10 cellular contexts compared by ENCODE assay signal in the genomic region with DNA sequence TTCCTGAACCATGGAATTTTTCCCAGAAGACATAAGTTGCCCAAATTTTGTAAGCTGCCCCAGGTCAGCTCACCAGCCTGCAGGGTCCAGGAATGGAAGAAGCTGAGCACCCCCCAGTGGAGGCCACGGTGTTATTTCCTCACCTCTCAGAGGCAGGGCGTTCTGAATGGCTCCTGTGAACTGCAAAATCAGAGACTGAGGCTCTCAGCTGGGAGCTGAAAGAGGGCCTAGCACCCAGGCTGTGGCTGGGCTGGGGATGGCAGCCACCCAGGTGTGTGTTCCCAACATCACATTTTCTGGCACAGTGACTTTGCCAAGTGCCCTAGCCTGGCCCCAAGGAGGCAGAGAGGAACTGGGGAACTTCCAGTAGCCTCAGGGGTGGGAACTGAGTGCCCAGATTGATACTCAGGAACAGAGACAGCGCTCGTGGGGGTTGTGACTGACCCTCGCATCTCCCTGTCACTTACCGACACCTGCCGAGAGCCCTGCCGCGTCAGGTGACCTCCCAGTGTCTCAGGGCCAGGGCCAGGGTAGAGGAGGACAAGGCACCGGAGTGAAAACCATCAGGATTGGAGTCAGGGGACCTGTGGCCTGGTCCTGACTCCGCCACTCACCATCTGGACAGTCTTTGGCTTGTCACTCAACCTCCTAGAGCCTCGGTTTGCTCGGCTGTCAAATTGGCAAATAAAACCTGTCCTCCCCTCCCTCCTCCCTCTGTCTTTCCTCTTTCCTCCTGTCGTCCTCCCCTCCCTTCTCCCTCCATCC. TPM values are rescaled to one million over a fixed set of nuclear protein-coding genes. Genes with fewer than 3 reads are reported as not detected.
DNase-seq lines count a peak whose midpoint lies in the region; ATAC-seq and TF ChIP-seq lines count a peak whose summit lies in the region.
"Had no signal": no experiment of that assay in that cellular context is flagged by ENCODE, and none has a peak within 500 bp of the region (broad histone marks: within the 10 kb centered on the region; RNA-seq: fewer than 3 reads in every experiment).

No MANE protein-coding gene starts in this region.

- H3K4me3 Mint-ChIP-seq in chondrocyte (ENCODE audit: unreplicated experiment): no peak overlapping the region

- peaks cover 2% of the 10 kb centered on the region for H3K36me3 Mint-ChIP-seq in chondrocyte (ENCODE audit: low read depth)

- H3K27me3 ChIP-seq in psoas muscle (ENCODE audit: insufficient read depth in 3 of 3, low read length in 2 of 3): peaks cover 0 to 3% (median 0%) of the 10 kb centered on the region in 3 donors

- H3K4me1 ChIP-seq in psoas muscle: peaks cover 34% of the 10 kb centered on the region

- no peaks in the 10 kb centered on the region for H3K9me3 Mint-ChIP-seq in chondrocyte (ENCODE audit: low read depth)

- TF ChIP-seq CTCF in NB4 (IDR thresholded peaks at IDR 0.05; ENCODE audit: low read depth, low read length) (peak; percentile 22), chondrocyte (IDR thresholded peaks at IDR 0.05) (peak; percentile 31), psoas muscle (IDR thresholded peaks at IDR 0.05) (peak; percentile 21)

- H3K9me3 ChIP-seq in psoas muscle: no peaks in the 10 kb centered on the region

- H3K27ac Mint-ChIP-seq in chondrocyte (ENCODE audit: unreplicated experiment): no peak overlapping the region

- H3K27ac ChIP-seq in psoas muscle: no peak overlapping the region

- no peaks in the 10 kb centered on the region for H3K36me3 ChIP-seq in psoas muscle (ENCODE audit: insufficient read depth in 1 of 2, low read depth in 1 of 2)

- peaks cover 12% of the 10 kb centered on the region for H3K4me1 Mint-ChIP-seq in chondrocyte (ENCODE audit: low read depth)

- H3K4me3 ChIP-seq in NB4 (ENCODE audit: low read depth, low read length) (no peak overlapping the region), psoas muscle (no peak overlapping the region)

- peak; percentile 37 to 58 (median 52) for ATAC-seq in psoas muscle
- ATAC-seq in HG03378 (IDR thresholded peaks at IDR 0.05; ENCODE audit: unreplicated experiment): no peak

- no peak for TF ChIP-seq POLR2A in NB4 (IDR thresholded peaks at IDR 0.05; ENCODE audit: extremely low read depth, insufficient read length)

- intact Hi-C loops in psoas muscle (cut with DNase I): loop anchor here in 1 of 2 donors (5.0 kb wide), 1 partner anchor 67 kb away; a partner anchor contains a TSS

- DNase-seq in NCI-H82 (lab: John Stamatoyannopoulos, UW): peak; percentile 44
- no peak for DNase-seq in NCI-H82 treated with DMSO at 0.1 percent for 48 hours (lab: John Stamatoyannopoulos, UW; ENCODE audit: unreplicated experiment)
- DNase-seq in NB4 (ENCODE audit: low read depth): peak; percentile 36
- no peak for DNase-seq in chondrocyte (ENCODE audit: low spot score)
- DNase-seq in psoas muscle: peak in 1 of 2 donors; percentile 72
- no peak for DNase-seq in GM03348 (ENCODE audit: low spot score)
- DNase-seq in stimulated activated CD4-positive, alpha-beta T cell treated with anti-CD3 and anti-CD28 coated beads, Interleukin-4, amount 100 ng/mL, for 1 hour: no peak
- DNase-seq: NCI-H345 had no signal

- WGBS in psoas muscle, 3 donors: 23 to 38% (median 29%) methylated on average over 14 of the region's 14 CpGs

- H3K27me3 Mint-ChIP-seq in chondrocyte (ENCODE audit: low read depth): peaks cover 11% of the 10 kb centered on the region

RNA-seq across cellular contexts. Expression of a gene that starts 11.3 kb away (rescaled TPM):
- total RNA-seq in chondrocyte: 2.9 to 6.9 TPM (median 3.2 TPM) in 3 replicates
- total RNA-seq in psoas muscle: not detected
- polyA plus RNA-seq in psoas muscle: under 1 TPM in 1 of 3 donors, not detected in 2; 0.03 TPM
- total RNA-seq: renal cortical epithelial cell had no signal

Comparison
In these comparisons a context has a peak if more than half of its experiments do, and no peak if none do; other contexts are left out.
1. DNase-seq: peak in NCI-H82 (single experiment) and NB4 (single experiment); none in NCI-H82 treated with DMSO at 0.1 percent for 48 hours (single experiment), chondrocyte (single experiment), GM03348 (single experiment) and stimulated activated CD4-positive, alpha-beta T cell treated with anti-CD3 and anti-CD28 coated beads, Interleukin-4, amount 100 ng/mL, for 1 hour (single experiment).
2. Peak in every context shown above with its lines, with median percentiles within 50 percentile points of each other: CTCF ChIP-seq.